ENCODE assay signal across 9 cellular contexts in the genomic region with DNA sequence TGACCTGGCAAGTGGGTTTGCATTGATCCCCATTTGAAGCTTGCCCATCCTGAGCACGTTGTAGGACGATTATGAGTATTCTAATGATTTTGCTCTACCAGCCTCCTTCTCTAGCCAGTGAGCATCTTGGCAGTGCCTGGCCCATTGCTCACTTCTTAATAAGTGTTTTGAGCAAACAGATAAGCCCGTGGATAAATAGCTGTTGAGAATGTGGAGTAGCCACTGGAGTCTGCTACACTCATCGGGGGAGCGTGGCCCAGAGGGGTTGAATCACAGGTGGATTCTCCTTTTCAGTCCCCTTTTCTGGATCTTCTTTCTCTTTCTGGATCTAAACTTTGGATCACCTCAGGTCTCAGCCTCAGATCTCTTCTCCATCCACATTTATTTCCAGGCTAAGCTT. TPM values are rescaled to one million over a fixed set of nuclear protein-coding genes. Genes with fewer than 3 reads are reported as not detected.
"Had no signal": no experiment of that assay in that cellular context is flagged by ENCODE, and none has a peak within 500 bp of the region (broad histone marks: within the 10 kb centered on the region; RNA-seq: fewer than 3 reads in every experiment).

No MANE protein-coding gene starts in this region.

- DNase-seq: IMR-90, KBM-7, KG1 had no signal

- FAIRE-seq: HepG2, K562 had no signal

- ATAC-seq: HepG2, K562 had no signal

- H3K27ac ChIP-seq: HL-60, KMS-11 had no signal

- H3K4me3 ChIP-seq: K562 had no signal

RNA-seq across cellular contexts. Expression of gene EDN3, which starts 15.9 kb away (rescaled TPM):
- total RNA-seq: HepG2, HT-29, HT1080, IMR-90, K562 had no signal
